In the genomic region with DNA sequence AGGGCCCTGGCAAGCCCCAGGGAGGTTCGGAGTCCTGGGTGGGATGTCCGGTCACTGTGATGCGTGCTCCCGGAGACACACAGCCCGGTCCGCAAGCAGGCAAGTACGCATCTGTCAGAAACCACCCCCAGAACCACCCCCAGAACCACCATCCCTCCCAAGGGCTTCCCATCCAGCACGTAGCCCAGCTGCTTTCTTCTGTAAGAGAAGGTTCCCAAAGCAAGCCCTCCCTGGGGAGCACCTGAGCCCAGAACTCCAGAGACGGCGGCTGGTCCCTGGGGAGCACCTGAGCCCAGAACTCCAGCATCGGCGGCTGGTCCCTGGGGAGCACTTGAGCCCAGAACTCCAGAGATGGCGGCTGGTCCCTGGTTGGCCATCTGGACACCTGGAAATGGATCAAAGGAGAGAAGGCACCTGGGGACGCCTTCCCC, we compare ENCODE assay signal across 12 cellular contexts. TPM values are rescaled to one million over a fixed set of nuclear protein-coding genes. Genes with fewer than 3 reads are reported as not detected.
DNase-seq lines count a peak whose midpoint lies in the region; ATAC-seq and TF ChIP-seq lines count a peak whose summit lies in the region.
"Had no signal": no experiment of that assay in that cellular context is flagged by ENCODE, and none has a peak within 500 bp of the region (broad histone marks: within the 10 kb centered on the region; RNA-seq: fewer than 3 reads in every experiment).

No MANE protein-coding gene starts in this region.

- no peaks in the 10 kb centered on the region for H3K36me3 ChIP-seq in Loucy (ENCODE audit: insufficient read depth, low read length)
- no peaks in the 10 kb centered on the region for H3K36me3 ChIP-seq in neutrophil

- CTCF ChIA-PET in activated naive CD4-positive, alpha-beta T cell treated with anti-CD3 and anti-CD28 coated beads, Interleukin-2, amount 10 ng/mL, durations not matched to agents 7 days and 5 days (lab: Charles Lee), result no interaction called here

- H3K27ac Mint-ChIP-seq in activated naive CD4-positive, alpha-beta T cell treated with anti-CD3 and anti-CD28 coated beads, Interleukin-2, amount 10 ng/mL, durations not matched to agents 7 days and 5 days, result peak overlapping the region; percentile 97
- peak overlapping the region in 1 of 5 experiments; percentile 77 for H3K27ac Mint-ChIP-seq in brain

- peaks cover 17% of the 10 kb centered on the region for H4K20me1 ChIP-seq in Loucy (ENCODE audit: insufficient read depth, low read length, poor library complexity, severe bottlenecking)

- DNase-seq in activated naive CD4-positive, alpha-beta T cell treated with anti-CD3 and anti-CD28 coated beads, Interleukin-2, amount 10 ng/mL, durations not matched to agents 7 days and 5 days, result no peak
- DNase-seq in activated naive CD4-positive, alpha-beta T cell treated with Interleukin-2 at 50 U/mL for 16 hours, result no peak
- DNase-seq in NCI-H446 (lab: John Stamatoyannopoulos, UW) (no peak), sciatic nerve (ENCODE audit: low spot score) (no peak), SIG-M5 treated with dmso at 0.1 percent for 504 hours (lab: John Stamatoyannopoulos, UW; ENCODE audit: unreplicated experiment) (no peak)
- DNase-seq: C1 segment of cervical spinal cord, NCI-H226, retina had no signal

- H3K4me1 ChIP-seq in Loucy (ENCODE audit: insufficient read depth, low read length, poor library complexity, severe bottlenecking) (peaks cover 46% of the 10 kb centered on the region), neutrophil (ENCODE audit: control insufficient read depth in 1 of 2, insufficient read depth in 1 of 2, low read depth in 1 of 2, low read length in 1 of 2) (peaks cover 32 to 33% of the 10 kb centered on the region in 2 experiments)

- H3K4me3 ChIP-seq in Loucy (ENCODE audit: low read length, poor library complexity, severe bottlenecking), result no peak overlapping the region
- no peak overlapping the region for H3K4me3 ChIP-seq in neutrophil (ENCODE audit: low read depth in 1 of 2, low read length in 1 of 2)

- no peak for ATAC-seq in sciatic nerve

- no peaks in the 10 kb centered on the region for H3K9me3 Mint-ChIP-seq in activated naive CD4-positive, alpha-beta T cell treated with anti-CD3 and anti-CD28 coated beads, Interleukin-2, amount 10 ng/mL, durations not matched to agents 7 days and 5 days
- no peaks in the 10 kb centered on the region for H3K9me3 Mint-ChIP-seq in brain

- peaks cover 3% of the 10 kb centered on the region; the same call in 1 of the 2 replicates for H3F3A ChIP-seq in Loucy (ENCODE audit: low read depth)

- H3K9me2 ChIP-seq in Loucy (replicated peaks; ENCODE audit: low read depth, low read length), result no peaks in the 10 kb centered on the region

- no peak overlapping the region for H2AFZ ChIP-seq in Loucy (ENCODE audit: low read length)

- peak overlapping the region; percentile 99 for H3K9ac ChIP-seq in Loucy (ENCODE audit: low read depth, low read length, poor library complexity, severe bottlenecking)

- peaks cover 22% of the 10 kb centered on the region for H3K79me2 ChIP-seq in Loucy (ENCODE audit: insufficient read depth, low read length)

- peaks cover 43% of the 10 kb centered on the region for H3K4me1 Mint-ChIP-seq in activated naive CD4-positive, alpha-beta T cell treated with anti-CD3 and anti-CD28 coated beads, Interleukin-2, amount 10 ng/mL, durations not matched to agents 7 days and 5 days
- H3K4me1 Mint-ChIP-seq in brain, result peaks cover 26% of the 10 kb centered on the region

- peak overlapping the region; percentile 93 for H3K27ac ChIP-seq in neutrophil
- H3K27ac ChIP-seq: epithelial cell of prostate had no signal

- intact Hi-C loops in sciatic nerve (cut with DNase I), result no loop called here

- H3K9me3 ChIP-seq in Loucy (ENCODE audit: insufficient read depth, low read depth, low read length) (no peaks in the 10 kb centered on the region), neutrophil (no peaks in the 10 kb centered on the region)

- TF ChIP-seq CTCF in Loucy (conservative IDR thresholded peaks at IDR 0.05; ENCODE audit: low read length), result no peak
- TF ChIP-seq CTCF in brain (conservative IDR thresholded peaks at IDR 0.05), result no peak
- no peak for TF ChIP-seq CTCF in neutrophil (IDR thresholded peaks at IDR 0.05)

- peak overlapping the region; percentile 100 for H3K4me2 ChIP-seq in Loucy (ENCODE audit: low read depth, low read length, poor library complexity, severe bottlenecking)

- H3K4me3 Mint-ChIP-seq in activated naive CD4-positive, alpha-beta T cell treated with anti-CD3 and anti-CD28 coated beads, Interleukin-2, amount 10 ng/mL, durations not matched to agents 7 days and 5 days, result peak overlapping the region; percentile 79
- H3K4me3 Mint-ChIP-seq in brain, result peak overlapping the region in 3 of 5 experiments; percentile 64 to 87 (median 73)

- peaks cover 5% of the 10 kb centered on the region for H3K27me3 Mint-ChIP-seq in activated naive CD4-positive, alpha-beta T cell treated with anti-CD3 and anti-CD28 coated beads, Interleukin-2, amount 10 ng/mL, durations not matched to agents 7 days and 5 days
- peaks cover 10% of the 10 kb centered on the region for H3K27me3 Mint-ChIP-seq in brain

- H3K27me3 ChIP-seq in Loucy (ENCODE audit: insufficient read depth, low read length, poor library complexity, severe bottlenecking) (no peaks in the 10 kb centered on the region), neutrophil (peaks cover 11% of the 10 kb centered on the region)

- peaks cover 9% of the 10 kb centered on the region for H3K36me3 Mint-ChIP-seq in activated naive CD4-positive, alpha-beta T cell treated with anti-CD3 and anti-CD28 coated beads, Interleukin-2, amount 10 ng/mL, durations not matched to agents 7 days and 5 days
- no peaks in the 10 kb centered on the region for H3K36me3 Mint-ChIP-seq in brain

RNA-seq across cellular contexts. Expression of a gene that starts 2.6 kb away (rescaled TPM):
- 59.3 TPM for polyA plus RNA-seq in brain (ENCODE audit: insufficient read depth, low read depth, low replicate concordance)
- 43.7 TPM for total RNA-seq in sciatic nerve
